Comparison of ENCODE assay signal across 19 cellular contexts in the genomic region with DNA sequence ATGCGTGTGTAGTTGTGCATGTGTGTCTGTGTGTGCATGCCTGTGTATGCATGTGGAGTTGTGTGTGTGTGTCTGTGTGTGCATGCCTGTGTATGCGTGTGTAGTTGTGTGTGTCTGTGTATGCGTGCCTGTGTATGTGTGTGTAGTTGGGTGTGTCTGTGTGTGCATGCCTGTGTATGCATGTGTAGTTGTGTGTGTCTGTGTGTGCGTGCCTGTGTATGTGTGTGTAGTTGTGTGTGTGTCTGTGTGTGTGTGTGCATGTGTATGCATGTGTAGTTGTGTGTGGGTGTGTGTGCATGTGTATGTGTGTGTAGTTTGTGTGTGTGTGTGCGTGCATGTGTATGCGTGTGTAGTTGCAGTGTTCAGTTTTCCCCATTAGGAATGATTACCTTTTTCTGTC.
DNase-seq lines count a peak whose midpoint lies in the region; FAIRE-seq and TF ChIP-seq lines count a peak whose summit lies in the region.
"Had no signal": no experiment of that assay in that cellular context is flagged by ENCODE, and none has a peak within 500 bp of the region (broad histone marks: within the 10 kb centered on the region; RNA-seq: fewer than 3 reads in every experiment).

No MANE protein-coding gene starts in this region.

- H3K4ac ChIP-seq in neuronal stem cell (ENCODE audit: low read length), result no peak overlapping the region

- peak overlapping the region in 1 of 2 donors; percentile 66 for H3K4me3 ChIP-seq in neuronal stem cell (ENCODE audit: low read length in 2 of 2)

- no peak overlapping the region for H2BK15ac ChIP-seq in neuronal stem cell (ENCODE audit: low read length)

- H3K36me3 ChIP-seq in neuronal stem cell (replicated peaks in 1 of 2; ENCODE audit: control insufficient read depth in 2 of 2, insufficient read depth in 2 of 2, low read length in 2 of 2), result peaks cover 0 to 2% of the 10 kb centered on the region in 2 donors
- H3K36me3 ChIP-seq: BE2C had no signal

- no TSS peak for BruUV-seq in MCF 10A (replicated peaks; lab: Mats Ljungman, UMichigan)

- H3K27ac Mint-ChIP-seq in endothelial cell (ENCODE audit: unreplicated experiment) (peak overlapping the region; percentile 16), MCF 10A (ENCODE audit: low read depth, unreplicated experiment) (no peak overlapping the region)
- H3K27ac Mint-ChIP-seq: HFFc6 had no signal

- peak; percentile 98 for FAIRE-seq in HTR-8/SVneo (lab: Jason Lieb, UNC)
- FAIRE-seq: A204.1, G401.6 had no signal

- POLR2A ChIA-PET in MCF 10A (lab: Yijun Ruan, JAX), result no interaction called here

- no peak overlapping the region for H3K27ac ChIP-seq in neuronal stem cell (replicated peaks; ENCODE audit: low read length)
- H3K27ac ChIP-seq: KMS-11 had no signal

- CTCF ChIA-PET in MCF 10A (lab: Yijun Ruan, JAX), result no interaction called here

- H3K14ac ChIP-seq in neuronal stem cell (ENCODE audit: low read length), result peak overlapping the region; percentile 87

- no peaks in the 10 kb centered on the region for H3K27me3 ChIP-seq in neuronal stem cell (ENCODE audit: control insufficient read depth in 3 of 3, insufficient read depth in 3 of 3, low read depth in 1 of 3, low read length in 3 of 3)
- H3K27me3 ChIP-seq: BE2C had no signal

- H3K23ac ChIP-seq in neuronal stem cell (ENCODE audit: low read depth, low read length, poor library complexity), result peak overlapping the region; percentile 90

- peaks cover 13% of the 10 kb centered on the region for H3K36me3 Mint-ChIP-seq in endothelial cell (ENCODE audit: low read depth, unreplicated experiment)
- no peaks in the 10 kb centered on the region for H3K36me3 Mint-ChIP-seq in MCF 10A (ENCODE audit: insufficient read depth, unreplicated experiment)
- H3K36me3 Mint-ChIP-seq: CD4-positive, CD25-positive, alpha-beta regulatory T cell; CD8-positive, alpha-beta memory T cell had no signal

- H2AFZ ChIP-seq in neuronal stem cell (ENCODE audit: low read length), result no peak overlapping the region

- peaks cover 6% of the 10 kb centered on the region in 2 donors for H3K9me3 ChIP-seq in neuronal stem cell (replicated peaks in 1 of 2; ENCODE audit: control insufficient read depth in 2 of 2, insufficient read depth in 1 of 2, low read depth in 1 of 2, low read length in 2 of 2)

- H3K27me3 Mint-ChIP-seq in endothelial cell (ENCODE audit: unreplicated experiment), result peaks cover 5% of the 10 kb centered on the region
- H3K27me3 Mint-ChIP-seq in MCF 10A (ENCODE audit: insufficient read depth, unreplicated experiment), result no peaks in the 10 kb centered on the region

- H2BK5ac ChIP-seq in neuronal stem cell (ENCODE audit: low read length), result no peak overlapping the region

- no CpG with 5 or more reads among the region's 6 CpGs for WGBS in neuronal stem cell (ENCODE audit: extremely low coverage in 2 of 2, insufficient read length in 2 of 2, insufficient replicate concordance in 1 of 2), 2 donors

- H3K4me1 ChIP-seq in neuronal stem cell (ENCODE audit: control insufficient read depth in 2 of 2, insufficient read depth in 1 of 2, low read depth in 1 of 2, low read length in 2 of 2), result peaks cover 0 to 5% of the 10 kb centered on the region in 2 donors
- H3K4me1 ChIP-seq: BE2C had no signal

- H3K18ac ChIP-seq in neuronal stem cell (ENCODE audit: low read length), result no peak overlapping the region

- H3K9ac ChIP-seq in neuronal stem cell (ENCODE audit: low read depth, low read length, poor library complexity), result peak overlapping the region; percentile 80
- H3K9ac ChIP-seq: KMS-11 had no signal

- H2AK5ac ChIP-seq in neuronal stem cell (ENCODE audit: low read depth, low read length), result no peak overlapping the region

- H4K91ac ChIP-seq in neuronal stem cell (ENCODE audit: low read depth, low read length, poor library complexity), result peak overlapping the region; percentile 94

- TF ChIP-seq CTCF in endothelial cell (IDR thresholded peaks at IDR 0.05; ENCODE audit: unreplicated experiment), result no peak
- no peak for TF ChIP-seq CTCF in MCF 10A (IDR thresholded peaks at IDR 0.05; ENCODE audit: unreplicated experiment)

- peaks cover 3% of the 10 kb centered on the region for H3K79me1 ChIP-seq in neuronal stem cell (ENCODE audit: low read depth, low read length)

- H3K4me1 Mint-ChIP-seq in endothelial cell (ENCODE audit: unreplicated experiment), result no peaks in the 10 kb centered on the region
- no peaks in the 10 kb centered on the region for H3K4me1 Mint-ChIP-seq in MCF 10A (ENCODE audit: insufficient read depth, unreplicated experiment)
- H3K4me1 Mint-ChIP-seq: CD4-positive, CD25-positive, alpha-beta regulatory T cell; CD8-positive, alpha-beta memory T cell had no signal

- DNase-seq in HTR-8/SVneo (ENCODE audit: insufficient read length, low spot score), result no peak
- no peak for DNase-seq in endothelial cell (ENCODE audit: low spot score)
- DNase-seq in neuronal stem cell (ENCODE audit: low spot score), result no peak
- no peak for DNase-seq in DMS153 (lab: John Stamatoyannopoulos, UW)
- no peak for DNase-seq in GF-D8 (lab: John Stamatoyannopoulos, UW)
- DNase-seq in MCF 10A (ENCODE audit: unreplicated experiment), result no peak
- no peak for DNase-seq in ureter (ENCODE audit: low spot score)
- DNase-seq: ACHN; BE2C; C1 segment of cervical spinal cord; CD4-positive, CD25-positive, alpha-beta regulatory T cell; CD8-positive, alpha-beta memory T cell; COR-L47; DMS 273 treated with DMSO at 0.1 percent for 48 hours; HCEC 1CT; HFFc6 had no signal

- H3K9me3 Mint-ChIP-seq in endothelial cell (ENCODE audit: unreplicated experiment) (peaks cover 9% of the 10 kb centered on the region), MCF 10A (ENCODE audit: unreplicated experiment) (peaks cover 9% of the 10 kb centered on the region)

- no peak overlapping the region for H2BK120ac ChIP-seq in neuronal stem cell (ENCODE audit: low read depth, low read length)

- no peak overlapping the region for H2BK12ac ChIP-seq in neuronal stem cell (ENCODE audit: low read length)

- no peak overlapping the region for H4K8ac ChIP-seq in neuronal stem cell (ENCODE audit: low read depth, low read length)

- intact Hi-C loops in MCF 10A (cut with micrococcal nuclease), result no loop called here

- no peak overlapping the region for H3K4me2 ChIP-seq in neuronal stem cell (ENCODE audit: insufficient read depth, low read length, poor library complexity, severe bottlenecking)
- H3K4me2 ChIP-seq: KMS-11 had no signal

- no peak overlapping the region for H3K4me3 Mint-ChIP-seq in endothelial cell (ENCODE audit: unreplicated experiment)
- no peak overlapping the region for H3K4me3 Mint-ChIP-seq in MCF 10A (ENCODE audit: unreplicated experiment)
- H3K4me3 Mint-ChIP-seq: CD4-positive, CD25-positive, alpha-beta regulatory T cell; CD8-positive, alpha-beta memory T cell; HFFc6 had no signal
